26 cellular contexts compared by ENCODE assay signal in genomic region chr10:79326361-79327089, GRCh38.
"Had no signal": no experiment of that assay in that cellular context is flagged by ENCODE, and none has a peak within 500 bp of the region (broad histone marks: within the 10 kb centered on the region; RNA-seq: fewer than 3 reads in every experiment).

No MANE protein-coding gene starts in this region.

- H3K36me3 ChIP-seq: brain microvascular endothelial cell, gastrocnemius medialis, left lung, lower lobe of right lung, uterus had no signal

- ATAC-seq: effector memory CD8-positive, alpha-beta T cell; gastrocnemius medialis; left lung; lower lobe of right lung; natural killer cell; sciatic nerve; stimulated activated naive CD8-positive, alpha-beta T cell treated with anti-CD3 and anti-CD28 coated beads, Interleukin-15, Interleukin-2, amounts not matched to agents 100 U/mL and 50 U/mL, for 24 hours had no signal

- H3K4me3 ChIP-seq: gastrocnemius medialis, left lung, lower lobe of right lung, skin epidermis, testis, uterus had no signal

- H3K9me3 ChIP-seq: gastrocnemius medialis, left lung, lower lobe of right lung, testis, uterus had no signal

- DNase-seq: activated CD4-positive, alpha-beta T cell treated with anti-CD3 and anti-CD28 coated beads for 4 hours; activated CD4-positive, alpha-beta T cell treated with anti-CD3 and anti-CD28 coated beads, Interleukin-2, amount 50 U/mL, for 4 hours; activated effector memory CD4-positive, alpha-beta T cell treated with Interleukin-2 at 50 U/mL for 16 hours; activated naive CD4-positive, alpha-beta T cell treated with Interleukin-2 at 50 U/mL for 16 hours; activated T-cell treated with anti-CD3 and anti-CD28 coated beads for 4 hours; brain microvascular endothelial cell; caudate nucleus; cortex of kidney; effector memory CD8-positive, alpha-beta T cell; erythroblast; gastrocnemius medialis; glutamatergic neuron; left lung; mesenchymal stem cell; natural killer cell; stimulated activated CD4-positive, alpha-beta T cell treated with anti-CD3 and anti-CD28 coated beads, Interleukin-12 subunit alpha, Interleukin-12 subunit beta, amount 100 ng/mL, for 4 hours; stimulated activated CD4-positive, alpha-beta T cell treated with anti-CD3 and anti-CD28 coated beads, Interleukin-4, amount 100 ng/mL, for 1 hour; stimulated activated naive CD8-positive, alpha-beta T cell treated with anti-CD3 and anti-CD28 coated beads, Interleukin-15, Interleukin-2, amounts not matched to agents 100 U/mL and 50 U/mL, for 24 hours; testis; uterus had no signal

- H3K27ac ChIP-seq: brain microvascular endothelial cell, gastrocnemius medialis, left lung, lower lobe of right lung, testis, uterus, VCaP had no signal

- FAIRE-seq: islet of Langerhans, TTC549 had no signal

- H3K4me1 ChIP-seq: gastrocnemius medialis, testis, uterus had no signal

- H3K27me3 ChIP-seq: brain microvascular endothelial cell, gastrocnemius medialis, left lung, testis, uterus had no signal
